Comparison of ENCODE assay signal across 9 cellular contexts in the genomic region with DNA sequence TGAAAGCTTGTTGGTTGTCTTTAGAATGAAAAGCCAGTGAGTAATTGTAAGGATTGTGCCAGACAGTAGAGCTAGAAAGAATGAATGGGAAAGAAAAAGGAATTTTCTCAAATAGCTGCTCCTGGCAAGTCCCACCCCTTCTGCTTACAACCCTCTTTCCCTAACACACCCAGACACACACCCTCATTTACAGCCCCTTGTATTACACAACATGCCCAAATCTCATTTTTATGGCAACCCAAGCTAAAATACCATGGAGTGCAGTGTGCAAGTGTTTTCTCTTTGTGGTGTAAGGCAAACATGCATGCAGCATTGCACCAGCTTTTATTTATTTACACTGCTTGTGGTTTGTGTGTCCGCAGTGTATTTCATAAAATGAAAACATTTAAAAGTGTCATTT. TPM values are rescaled to one million over a fixed set of nuclear protein-coding genes. Genes with fewer than 3 reads are reported as not detected.
A peak's percentile ranks its signal among the peaks of the same experiment; 100 is the strongest.
DNase-seq lines count a peak whose midpoint lies in the region; ATAC-seq and TF ChIP-seq lines count a peak whose summit lies in the region.
"Had no signal": no experiment of that assay in that cellular context is flagged by ENCODE, and none has a peak within 500 bp of the region (broad histone marks: within the 10 kb centered on the region; RNA-seq: fewer than 3 reads in every experiment).

No MANE protein-coding gene starts in this region.

- H3K4me1 ChIP-seq in MM.1S (ENCODE audit: low read length) (peaks cover 5% of the 10 kb centered on the region; the same call in 1 of the 2 replicates), duodenal mucosa (ENCODE audit: control insufficient read depth in 1 of 2, insufficient read depth in 2 of 2, low read length in 2 of 2) (peaks cover 14 to 16% of the 10 kb centered on the region in 2 donors), trophoblast cell (ENCODE audit: control insufficient read depth in 1 of 2, insufficient read depth in 2 of 2, low read length in 2 of 2) (peaks cover 2 to 6% of the 10 kb centered on the region in 2 experiments)

- no peak overlapping the region for H2AFZ ChIP-seq in MM.1S (ENCODE audit: low read length)
- no peak overlapping the region for H2AFZ ChIP-seq in trophoblast cell (ENCODE audit: insufficient read depth, low read length, poor library complexity)

- no peak for ATAC-seq in HG03565 (IDR thresholded peaks at IDR 0.05; ENCODE audit: unreplicated experiment)

- H3F3A ChIP-seq in MM.1S (ENCODE audit: insufficient read depth, low read length): peaks cover 3% of the 10 kb centered on the region; the same call in 1 of the 2 replicates

- no peak overlapping the region for H2BK5ac ChIP-seq in trophoblast cell (ENCODE audit: low read depth, low read length, poor library complexity)

- H3K9me3 ChIP-seq in MM.1S (replicated peaks; ENCODE audit: insufficient read depth, low read length): no peaks in the 10 kb centered on the region
- H3K9me3 ChIP-seq in duodenal mucosa (ENCODE audit: control insufficient read depth in 1 of 2, low read length in 2 of 2): no peaks in the 10 kb centered on the region
- H3K9me3 ChIP-seq in trophoblast cell (ENCODE audit: insufficient read depth, low read depth, low read length): no peaks in the 10 kb centered on the region

- H3K9ac ChIP-seq in MM.1S (ENCODE audit: low read length) (no peak overlapping the region), duodenal mucosa (ENCODE audit: low read depth in 1 of 2, low read length in 2 of 2) (peak overlapping the region in 1 of 2 donors; percentile 50), trophoblast cell (ENCODE audit: low read length) (no peak overlapping the region)

- H2BK12ac ChIP-seq in trophoblast cell (ENCODE audit: low read length): no peak overlapping the region

- no CpG with 5 or more reads among the region's 1 CpG for WGBS in trophoblast cell (ENCODE audit: extremely low coverage, insufficient coverage, insufficient read length)

- no peak overlapping the region for H3K18ac ChIP-seq in trophoblast cell (ENCODE audit: low read length)

- no peak overlapping the region for H2AK5ac ChIP-seq in trophoblast cell (ENCODE audit: low read length)

- H4K20me1 ChIP-seq in MM.1S (ENCODE audit: insufficient read depth, low read length): no peaks in the 10 kb centered on the region

- no peaks in the 10 kb centered on the region for H3K36me3 ChIP-seq in MM.1S (replicated peaks; ENCODE audit: insufficient read depth, low read length)
- no peaks in the 10 kb centered on the region for H3K36me3 ChIP-seq in duodenal mucosa (ENCODE audit: control insufficient read depth in 1 of 2, insufficient read depth in 2 of 2, low read length in 2 of 2)
- no peaks in the 10 kb centered on the region for H3K36me3 ChIP-seq in trophoblast cell (ENCODE audit: control insufficient read depth in 1 of 2, insufficient read depth in 2 of 2, low read length in 2 of 2)

- DNase-seq in Daoy (ENCODE audit: low read depth): peak; percentile 46
- DNase-seq in MM.1S: no peak
- no peak for DNase-seq in trophoblast cell
- no peak for DNase-seq in NCI-H524 (lab: John Stamatoyannopoulos, UW)
- DNase-seq in NCI-H1930 (lab: John Stamatoyannopoulos, UW): no peak
- no peak for DNase-seq in effector CD8-positive, alpha-beta T cell (lab: John Stamatoyannopoulos, UW)
- DNase-seq: posterior cingulate gyrus had no signal

- H4K8ac ChIP-seq in trophoblast cell (ENCODE audit: low read depth, low read length): no peak overlapping the region

- H3K14ac ChIP-seq in trophoblast cell (ENCODE audit: low read length): no peak overlapping the region

- no peak overlapping the region for H2BK120ac ChIP-seq in trophoblast cell (ENCODE audit: insufficient read depth, low read length, poor library complexity)

- peaks cover 3% of the 10 kb centered on the region for H3K79me1 ChIP-seq in trophoblast cell (ENCODE audit: low read length)

- H3K27ac ChIP-seq in MM.1S (ENCODE audit: low read length) (no peak overlapping the region), duodenal mucosa (ENCODE audit: low read depth, low read length) (no peak overlapping the region), trophoblast cell (ENCODE audit: low read depth, low read length) (no peak overlapping the region)

- H3K4me3 ChIP-seq in MM.1S (ENCODE audit: low read length) (no peak overlapping the region), duodenal mucosa (ENCODE audit: low read depth in 1 of 2, low read length in 2 of 2) (peak overlapping the region; percentile 76 to 83), trophoblast cell (ENCODE audit: low read depth, low read length) (no peak overlapping the region)

- no peak overlapping the region for H3K4ac ChIP-seq in trophoblast cell (ENCODE audit: low read depth, low read length)

- no peak for TF ChIP-seq CTCF in MM.1S (IDR thresholded peaks at IDR 0.05; ENCODE audit: low read length)

- H3K79me2 ChIP-seq in MM.1S (ENCODE audit: low read length): no peaks in the 10 kb centered on the region
- no peaks in the 10 kb centered on the region for H3K79me2 ChIP-seq in trophoblast cell (ENCODE audit: control insufficient read depth, insufficient read depth, low read length, poor library complexity)

- no peak overlapping the region for H3K23ac ChIP-seq in trophoblast cell (ENCODE audit: low read length)

- H3K4me2 ChIP-seq in MM.1S (ENCODE audit: low read depth, low read length): peak overlapping the region; percentile 96; the same call in 1 of the 2 replicates
- H3K4me2 ChIP-seq in trophoblast cell (ENCODE audit: low read length): peak overlapping the region; percentile 5

- H3K9me2 ChIP-seq in MM.1S (replicated peaks; ENCODE audit: insufficient read depth, low read length): no peaks in the 10 kb centered on the region

- H4K12ac ChIP-seq in trophoblast cell (ENCODE audit: low read depth, low read length): no peak overlapping the region

- H4K91ac ChIP-seq in trophoblast cell (ENCODE audit: low read depth, low read length): no peak overlapping the region

- 0 out of 2 replicates have a peak, but pooled peaks cover 9% of the 10 kb centered on the region for H3K27me3 ChIP-seq in MM.1S (replicated peaks; ENCODE audit: insufficient read depth, low read length)
- peaks cover 24% of the 10 kb centered on the region in 2 donors for H3K27me3 ChIP-seq in duodenal mucosa (ENCODE audit: control insufficient read depth in 1 of 2, insufficient read depth in 2 of 2, low read length in 2 of 2)
- H3K27me3 ChIP-seq in trophoblast cell (ENCODE audit: insufficient read depth, low read length): no peaks in the 10 kb centered on the region

RNA-seq across cellular contexts. Expression of a gene that starts 1.5 kb away (rescaled TPM):
- 7.7 and 12.3 TPM in 2 replicates for total RNA-seq in Daoy (2014; rRNA removed; shearing (Covaris generic))
- polyA plus RNA-seq in trophoblast cell (2013): 9.0 and 9.1 TPM in 2 replicates

Comparison
In these comparisons a context has a peak if more than half of its experiments do, and no peak if none do; other contexts are left out.
1. H3K4me3 ChIP-seq: peak in duodenal mucosa (2 of 2); none in MM.1S (single experiment) and trophoblast cell (single experiment).